In genomic region chr4:7007142-7007907, GRCh38 we compare ENCODE assay signal across 19 cellular contexts. TPM values are rescaled to one million over a fixed set of nuclear protein-coding genes. Genes with fewer than 3 reads are reported as not detected.
DNase-seq lines count a peak whose midpoint lies in the region; ATAC-seq and TF ChIP-seq lines count a peak whose summit lies in the region.
"Had no signal": no experiment of that assay in that cellular context is flagged by ENCODE, and none has a peak within 500 bp of the region (broad histone marks: within the 10 kb centered on the region; RNA-seq: fewer than 3 reads in every experiment).

No MANE protein-coding gene starts in this region.

- TF ChIP-seq POLR2A in gastrocnemius medialis (IDR thresholded peaks at IDR 0.05), result no peak

- H3K9me3 Mint-ChIP-seq in activated CD4-positive, alpha-beta T cell treated with anti-CD3 and anti-CD28 coated beads, Interleukin-2, amount 10 ng/mL, durations not matched to agents 24 days and 14 days, result no peaks in the 10 kb centered on the region
- no peaks in the 10 kb centered on the region for H3K9me3 Mint-ChIP-seq in natural killer cell
- H3K9me3 Mint-ChIP-seq: naive thymus-derived CD8-positive, alpha-beta T cell had no signal

- DNase-seq in activated CD4-positive, alpha-beta T cell treated with anti-CD3 and anti-CD28 coated beads, Interleukin-2, amount 10 ng/mL, durations not matched to agents 24 days and 14 days, result no peak
- no peak for DNase-seq in activated CD4-positive, alpha-beta T cell treated with anti-CD3 and anti-CD28 coated beads, Interleukin-2, amount 50 U/mL, for 48 hours
- no peak for DNase-seq in RWPE1 (ENCODE audit: low spot score)
- DNase-seq in iPS-NIHi7 (ENCODE audit: extremely low spot score), result peak; percentile 48
- DNase-seq in gastrocnemius medialis, result no peak
- DNase-seq in BE2C, result no peak
- DNase-seq in KBM-7, result no peak
- no peak for DNase-seq in natural killer cell
- DNase-seq: 8988T; activated CD8-positive, alpha-beta memory T cell treated with anti-CD3 and anti-CD28 coated beads for 24 hours; amniotic stem cell; DMS 273 treated with DMSO at 0.1 percent for 48 hours; effector CD4-positive, alpha-beta T cell; GF-D8; naive thymus-derived CD8-positive, alpha-beta T cell; NCI-H1436 treated with DMSO at 0.1 percent for 48 hours; NCI-H226; Peyer's patch had no signal

- H3K4me1 ChIP-seq in gastrocnemius medialis, result peaks cover 31 to 35% of the 10 kb centered on the region in 2 donors
- 0 out of 2 replicates have a peak, but pooled peaks cover 1% of the 10 kb centered on the region for H3K4me1 ChIP-seq in BE2C

- peaks cover 60% of the 10 kb centered on the region for H3K36me3 Mint-ChIP-seq in activated CD4-positive, alpha-beta T cell treated with anti-CD3 and anti-CD28 coated beads, Interleukin-2, amount 10 ng/mL, durations not matched to agents 24 days and 14 days (ENCODE audit: low read depth)
- peaks cover 3% of the 10 kb centered on the region for H3K36me3 Mint-ChIP-seq in natural killer cell

- ATAC-seq in gastrocnemius medialis (no peak), natural killer cell (no peak)
- ATAC-seq: naive thymus-derived CD8-positive, alpha-beta T cell had no signal

- peaks cover 10% of the 10 kb centered on the region for H3K4me1 Mint-ChIP-seq in activated CD4-positive, alpha-beta T cell treated with anti-CD3 and anti-CD28 coated beads, Interleukin-2, amount 10 ng/mL, durations not matched to agents 24 days and 14 days
- H3K4me1 Mint-ChIP-seq in natural killer cell, result no peaks in the 10 kb centered on the region

- peaks cover 0 to 9% of the 10 kb centered on the region in 2 donors for H3K36me3 ChIP-seq in gastrocnemius medialis
- H3K36me3 ChIP-seq in BE2C, result peaks cover 63% of the 10 kb centered on the region

- intact Hi-C loops in activated CD4-positive, alpha-beta T cell treated with anti-CD3 and anti-CD28 coated beads, Interleukin-2, amount 10 ng/mL, durations not matched to agents 24 days and 14 days (cut with micrococcal nuclease), result no loop called here
- intact Hi-C loops in gastrocnemius medialis (cut with DNase I; ENCODE audit: low total_unique reads), result no loop called here
- intact Hi-C loops in natural killer cell (cut with micrococcal nuclease), result no loop called here

- in situ Hi-C loops in gastrocnemius medialis (cut with MboI; ENCODE audit: low sequenced_read_pairs in 4 of 4), result no loop called here
- in situ Hi-C loops in KBM-7 (cut with MboI; ENCODE audit: low pct_unique_long_range_greater_than_20kb, low sequenced_read_pairs), result no loop called here

- CTCF ChIA-PET in RWPE1 (lab: Yijun Ruan, JAX), result no interaction called here

- H3K9me3 ChIP-seq in gastrocnemius medialis (no peaks in the 10 kb centered on the region), BE2C (no peaks in the 10 kb centered on the region)
- H3K9me3 ChIP-seq: BLaER1 treated with 17β-estradiol and CSF1 and Interleukin-3, amounts not matched to agents 10 nM and 100 nM; Peyer's patch had no signal

- H3K4me3 Mint-ChIP-seq in activated CD4-positive, alpha-beta T cell treated with anti-CD3 and anti-CD28 coated beads, Interleukin-2, amount 10 ng/mL, durations not matched to agents 24 days and 14 days, result no peak overlapping the region
- no peak overlapping the region for H3K4me3 Mint-ChIP-seq in natural killer cell
- H3K4me3 Mint-ChIP-seq: naive thymus-derived CD8-positive, alpha-beta T cell had no signal

- H3K4me3 ChIP-seq in gastrocnemius medialis (no peak overlapping the region), BE2C (ENCODE audit: low read depth, low read length) (no peak overlapping the region)
- H3K4me3 ChIP-seq: BLaER1 treated with 17β-estradiol and CSF1 and Interleukin-3, amounts not matched to agents 10 nM and 100 nM; Peyer's patch had no signal

- H3K27ac Mint-ChIP-seq in activated CD4-positive, alpha-beta T cell treated with anti-CD3 and anti-CD28 coated beads, Interleukin-2, amount 10 ng/mL, durations not matched to agents 24 days and 14 days, result peak overlapping the region; percentile 26
- peak overlapping the region in 1 of 2 donors; percentile 13 for H3K27ac Mint-ChIP-seq in natural killer cell

- TF ChIP-seq CTCF in RWPE1 (conservative IDR thresholded peaks at IDR 0.05; ENCODE audit: low read depth), result no peak
- TF ChIP-seq CTCF in gastrocnemius medialis (IDR thresholded peaks at IDR 0.05 in 4 of 5, conservative IDR thresholded peaks at IDR 0.05 in 1 of 5), result no peak
- no peak for TF ChIP-seq CTCF in BE2C (IDR thresholded peaks at IDR 0.05; ENCODE audit: low read depth, low read length)
- TF ChIP-seq CTCF in natural killer cell (IDR thresholded peaks at IDR 0.05), result no peak

- POLR2A ChIA-PET in RWPE1 (lab: Yijun Ruan, JAX; ENCODE audit: low non-redundant PET), result interaction anchor here (0.6 kb wide), 1 partner anchor 18 kb away, joined by 3 read pairs; no protein-coding TSS in a partner anchor

- no peaks in the 10 kb centered on the region for H3K27me3 ChIP-seq in gastrocnemius medialis
- H3K27me3 ChIP-seq in BE2C, result no peaks in the 10 kb centered on the region
- H3K27me3 ChIP-seq: BLaER1 treated with 17β-estradiol and CSF1 and Interleukin-3, amounts not matched to agents 10 nM and 100 nM; Peyer's patch had no signal

- H3K27me3 Mint-ChIP-seq in activated CD4-positive, alpha-beta T cell treated with anti-CD3 and anti-CD28 coated beads, Interleukin-2, amount 10 ng/mL, durations not matched to agents 24 days and 14 days, result no peaks in the 10 kb centered on the region
- H3K27me3 Mint-ChIP-seq in natural killer cell (ENCODE audit: low read depth in 2 of 2), result no peaks in the 10 kb centered on the region
- H3K27me3 Mint-ChIP-seq: naive thymus-derived CD8-positive, alpha-beta T cell had no signal

- H3K27ac ChIP-seq in RWPE1 (peak overlapping the region; percentile 55), gastrocnemius medialis (peak overlapping the region; percentile 58 to 78 (median 62))
- H3K27ac ChIP-seq: BLaER1 treated with 17β-estradiol and CSF1 and Interleukin-3, amounts not matched to agents 10 nM and 100 nM had no signal

RNA-seq across cellular contexts. Expression of gene TADA2B, which starts 35.8 kb away (rescaled TPM):
- total RNA-seq in activated CD4-positive, alpha-beta T cell treated with anti-CD3 and anti-CD28 coated beads, Interleukin-2, amount 10 ng/mL, durations not matched to agents 24 days and 14 days, result 12.9 and 13.3 TPM in 2 replicates
- total RNA-seq in gastrocnemius medialis (10 to 100 TPM; 55.4 to 70.2 (median 56.4) TPM), natural killer cell (10 to 100 TPM; 22.7 to 36.3 (median 35.9) TPM)
- polyA plus RNA-seq in BE2C (2012; ENCODE audit: insufficient read depth, insufficient read length, low read depth), result 20.8 TPM
